In the genomic region with DNA sequence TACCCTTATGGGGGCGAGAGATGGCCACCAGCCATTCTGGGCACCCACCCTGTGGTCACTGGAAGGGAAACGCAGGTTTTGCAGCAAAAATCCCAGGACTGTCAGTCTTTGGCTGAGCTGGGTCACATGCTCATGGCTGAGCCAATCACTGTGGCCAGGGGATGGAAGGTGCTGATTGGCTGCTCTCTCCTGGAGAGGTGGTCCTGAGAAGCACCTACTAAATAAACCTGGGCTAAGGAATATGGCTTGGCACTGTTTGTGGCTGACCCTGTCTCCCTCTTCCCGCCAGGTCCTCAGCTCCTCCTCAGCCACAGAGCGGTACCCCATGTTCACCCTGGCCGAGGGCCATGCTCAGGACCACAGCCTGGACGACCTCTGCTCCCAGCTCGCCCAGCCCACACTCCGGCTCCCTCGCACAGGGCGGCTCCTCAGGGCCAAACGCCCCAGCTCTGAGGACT, we compare ENCODE assay signal across 11 cellular contexts. TPM values are rescaled to one million over a fixed set of nuclear protein-coding genes. Genes with fewer than 3 reads are reported as not detected.
A peak's percentile ranks its signal among the peaks of the same experiment; 100 is the strongest.
DNase-seq lines count a peak whose midpoint lies in the region; ATAC-seq and TF ChIP-seq lines count a peak whose summit lies in the region.
"Had no signal": no experiment of that assay in that cellular context is flagged by ENCODE, and none has a peak within 500 bp of the region (broad histone marks: within the 10 kb centered on the region; RNA-seq: fewer than 3 reads in every experiment).

No MANE protein-coding gene starts in this region.

- DNase-seq in AG08396 (ENCODE audit: low spot score) (peak; percentile 69), T-helper 17 cell (no peak), left ventricle myocardium superior (no peak), GM13976 (ENCODE audit: low spot score) (no peak), NCI-H187 (lab: John Stamatoyannopoulos, UW) (no peak)
- no peak for DNase-seq in central memory CD4-positive, alpha-beta T cell

- peak overlapping the region; percentile 89 for H3K27ac Mint-ChIP-seq in T-helper 17 cell
- H3K27ac Mint-ChIP-seq: dendritic cell treated with granulocyte-macrophage colony-stimulating factor and Interleukin-4, amounts not matched to agents 40 ng/mL and 50 ng/mL, for 4 days; nephron had no signal

- TF ChIP-seq POLR2A in GM18505 (IDR thresholded peaks at IDR 0.05; ENCODE audit: borderline replicate concordance, extremely low read depth, insufficient read depth, insufficient read length): peak; percentile 19

- TF ChIP-seq CTCF in GM13976 (IDR thresholded peaks at IDR 0.05; ENCODE audit: borderline replicate concordance, control extremely low read depth, extremely low read depth, insufficient read depth, missing control alignments): no peak

- H3K36me3 Mint-ChIP-seq in T-helper 17 cell (ENCODE audit: low read depth): no peaks in the 10 kb centered on the region

- in situ Hi-C loops in GM13976 (cut with MboI; ENCODE audit: low sequenced_read_pairs, unreplicated experiment): no loop called here

- intact Hi-C loops in left ventricle myocardium superior (cut with micrococcal nuclease): no loop called here

- ATAC-seq in GM18505 (IDR thresholded peaks at IDR 0.05; ENCODE audit: unreplicated experiment) (no peak), T-helper 17 cell (no peak), left ventricle myocardium superior (peak; percentile 19), GM18858 (IDR thresholded peaks at IDR 0.05; ENCODE audit: unreplicated experiment) (no peak)

- peak overlapping the region; percentile 62 for H3K4me3 Mint-ChIP-seq in T-helper 17 cell
- H3K4me3 Mint-ChIP-seq: dendritic cell treated with granulocyte-macrophage colony-stimulating factor and Interleukin-4, amounts not matched to agents 40 ng/mL and 50 ng/mL, for 4 days; nephron had no signal

- H3K9me3 ChIP-seq in T-helper 17 cell (ENCODE audit: control insufficient read depth, low read length, poor library complexity, severe bottlenecking): no peaks in the 10 kb centered on the region

- H3K4me1 Mint-ChIP-seq in T-helper 17 cell: peaks cover 20% of the 10 kb centered on the region
- H3K4me1 Mint-ChIP-seq: nephron had no signal

- no peaks in the 10 kb centered on the region for H3K27me3 Mint-ChIP-seq in T-helper 17 cell
- H3K27me3 Mint-ChIP-seq: dendritic cell treated with granulocyte-macrophage colony-stimulating factor and Interleukin-4, amounts not matched to agents 40 ng/mL and 50 ng/mL, for 4 days had no signal

RNA-seq across cellular contexts. Expression of gene ATG4D, which starts 8.9 kb away (rescaled TPM):
- total RNA-seq in T-helper 17 cell (10 to 100 TPM; 70.6 to 70.7 TPM), left ventricle myocardium superior (61.4 TPM)

RNA-seq across cellular contexts. Expression of gene KRI1, which starts 13.2 kb away (rescaled TPM):
- total RNA-seq in T-helper 17 cell: 10 to 100 TPM; 33.9 to 43.7 TPM
- 9.3 TPM for total RNA-seq in left ventricle myocardium superior

RNA-seq across cellular contexts. Expression of gene CDKN2D, which starts 16.2 kb away (rescaled TPM):
- total RNA-seq in T-helper 17 cell (10 to 100 TPM; 71.0 to 83.3 TPM), left ventricle myocardium superior (8.3 TPM)

RNA-seq across cellular contexts. Expression of gene AP1M2, which starts 34.5 kb away (rescaled TPM):
- total RNA-seq in T-helper 17 cell: 1 to 10 TPM in 1 of 2 donors, not detected in 1; 2.0 TPM
- not detected for total RNA-seq in left ventricle myocardium superior
- total RNA-seq: temporal lobe had no signal

RNA-seq across cellular contexts. Expression of gene S1PR5, which starts 35.4 kb away (rescaled TPM):
- total RNA-seq in T-helper 17 cell (1 to 10 TPM in 1 of 2 donors, under 1 TPM in 1; 0.50 to 1.3 TPM), left ventricle myocardium superior (not detected)
